ENCODE assay signal across 21 cellular contexts in genomic region chr1:7657287-7658126, GRCh38.
DNase-seq lines count a peak whose midpoint lies in the region; ATAC-seq, FAIRE-seq and TF ChIP-seq lines count a peak whose summit lies in the region.
"Had no signal": no experiment of that assay in that cellular context is flagged by ENCODE, and none has a peak within 500 bp of the region (broad histone marks: within the 10 kb centered on the region; RNA-seq: fewer than 3 reads in every experiment).

No MANE protein-coding gene starts in this region.

- no peaks in the 10 kb centered on the region for H3K4me1 Mint-ChIP-seq in CD4-positive, alpha-beta memory T cell

- no TSS peak for BruUV-seq in GM12878 (replicated peaks; lab: Mats Ljungman, UMichigan)

- RAD21 ChIA-PET in GM12878 (lab: Charles Lee; ENCODE audit: unreplicated experiment): no interaction called here

- no peak for TF ChIP-seq RAD21 in GM12878 (IDR thresholded peaks at IDR 0.05; ENCODE audit: insufficient read depth, low read depth, low read length)

- H3K4me3 Mint-ChIP-seq in CD4-positive, alpha-beta memory T cell: no peak overlapping the region
- H3K4me3 Mint-ChIP-seq: CD14-positive monocyte; CD8-positive, alpha-beta T cell; IgD-negative memory B cell had no signal

- peaks cover 0 to 2% (median 0%) of the 10 kb centered on the region in 8 donors for H3K9me3 Mint-ChIP-seq in CD4-positive, alpha-beta memory T cell
- H3K9me3 Mint-ChIP-seq: CD8-positive, alpha-beta T cell had no signal

- H3K4me1 ChIP-seq in GM12878 (ENCODE audit: control insufficient read depth, insufficient read depth, low read length) (no peaks in the 10 kb centered on the region), sigmoid colon (no peaks in the 10 kb centered on the region)
- no peaks in the 10 kb centered on the region for H3K4me1 ChIP-seq in CD4-positive, alpha-beta memory T cell (ENCODE audit: insufficient read depth, low read length)
- H3K4me1 ChIP-seq: HAP-1 had no signal

- no peak for ATAC-seq in GM12878
- ATAC-seq in HG03159 (IDR thresholded peaks at IDR 0.05; ENCODE audit: unreplicated experiment): no peak
- ATAC-seq: CD8-positive, alpha-beta T cell had no signal

- POLR2A ChIA-PET in GM12878 (lab: Charles Lee): no interaction called here
- POLR2A ChIA-PET in CD4-positive, alpha-beta memory T cell (lab: Charles Lee; ENCODE audit: partially characterized antibody): no interaction called here

- CTCF ChIA-PET in GM12878 (lab: Yijun Ruan, JAX): interaction anchor here (1.1 kb wide), 1 partner anchor 10 kb away, joined by 4 read pairs; no protein-coding TSS in a partner anchor
- CTCF ChIA-PET in CD4-positive, alpha-beta memory T cell (lab: Charles Lee; ENCODE audit: partially characterized antibody): interaction anchor here (1.0 kb wide), 2 partner anchors 12 to 21 kb away, joined by 3 to 4 read pairs; no protein-coding TSS in a partner anchor

- 32% methylated on average over 18 of the region's 18 CpGs for WGBS in GM12878 (ENCODE audit: insufficient coverage, insufficient replicate concordance, low lambda C conversion rate, missing lambda C conversion rate)
- whole genome bisulfite sequencing in sigmoid colon, 2 donors: 68 to 75% methylated on average over 18 of the region's 18 CpGs

- no peak overlapping the region for H3K27ac Mint-ChIP-seq in CD4-positive, alpha-beta memory T cell
- H3K27ac Mint-ChIP-seq: CD8-positive, alpha-beta T cell; IgD-negative memory B cell had no signal

- intact Hi-C loops in GM12878 (cut with micrococcal nuclease; ENCODE audit: unreplicated experiment): no loop called here
- intact Hi-C loops in CD4-positive, alpha-beta memory T cell (cut with micrococcal nuclease): no loop called here
- intact Hi-C loops in sigmoid colon (cut with DNase I): no loop called here

- TF ChIP-seq CTCF in GM12878 (IDR thresholded peaks at IDR 0.05 in 2 of 3, conservative IDR thresholded peaks at IDR 0.05 in 1 of 3; ENCODE audit: control insufficient read depth in 2 of 3, extremely low read depth in 1 of 3, insufficient read depth in 1 of 3, low read depth in 3 of 3, low read length in 3 of 3): no peak
- TF ChIP-seq CTCF in sigmoid colon (IDR thresholded peaks at IDR 0.05): no peak

- no peak overlapping the region for H2AFZ ChIP-seq in GM12878 (ENCODE audit: control insufficient read depth, low read depth, low read length)
- H2AFZ ChIP-seq: GM23248 had no signal

- H3K9me3 ChIP-seq in GM12878 (replicated peaks; ENCODE audit: control insufficient read depth, insufficient read depth, low read length): no peaks in the 10 kb centered on the region; the same call in 2 of the 3 replicates
- no peaks in the 10 kb centered on the region for H3K9me3 ChIP-seq in CD4-positive, alpha-beta memory T cell (ENCODE audit: control insufficient read depth in 1 of 2, low read length in 2 of 2)
- H3K9me3 ChIP-seq in sigmoid colon: no peaks in the 10 kb centered on the region
- H3K9me3 ChIP-seq: BLaER1, HAP-1 had no signal

- no peak for FAIRE-seq in GM12878 (lab: Jason Lieb, UNC)
- FAIRE-seq: G401.6, GM12892, GM18507, HTR-8/SVneo had no signal

- H3K36me3 Mint-ChIP-seq in CD4-positive, alpha-beta memory T cell: no peaks in the 10 kb centered on the region
- H3K36me3 Mint-ChIP-seq: CD14-positive monocyte; CD8-positive, alpha-beta T cell; IgD-negative memory B cell had no signal

- DNase-seq in NCI-H2227 treated with DMSO at 0.1 percent for 48 hours (lab: John Stamatoyannopoulos, UW) (peak; percentile 3), NCI-H2227 (lab: John Stamatoyannopoulos, UW; ENCODE audit: unreplicated experiment) (no peak), GM12878 (ENCODE audit: low read depth, low spot score) (no peak), left kidney (ENCODE audit: low read depth, low spot score) (peak; percentile 33), putamen (ENCODE audit: low spot score) (peak; percentile 68), sigmoid colon (no peak)
- DNase-seq in CD4-positive, alpha-beta memory T cell: no peak
- DNase-seq: 8988T, Calu3 had no signal

- H3K4me2 ChIP-seq in GM12878 (ENCODE audit: control insufficient read depth, insufficient read depth): no peak overlapping the region
- H3K4me2 ChIP-seq: BLaER1 had no signal

- H3K27me3 Mint-ChIP-seq in CD4-positive, alpha-beta memory T cell: peaks cover 0 to 2% of the 10 kb centered on the region in 2 donors

- H3K36me3 ChIP-seq in GM12878 (ENCODE audit: control insufficient read depth in 2 of 2, insufficient read depth in 2 of 2, low read length in 1 of 2) (no peaks in the 10 kb centered on the region), sigmoid colon (no peaks in the 10 kb centered on the region)
- H3K36me3 ChIP-seq in CD4-positive, alpha-beta memory T cell (ENCODE audit: insufficient read depth, low read length): no peaks in the 10 kb centered on the region
- H3K36me3 ChIP-seq: BLaER1, HAP-1 had no signal

- H3K27ac ChIP-seq in GM12878 (ENCODE audit: control insufficient read depth, insufficient read depth) (no peak overlapping the region), sigmoid colon (no peak overlapping the region)
- no peak overlapping the region for H3K27ac ChIP-seq in CD4-positive, alpha-beta memory T cell (ENCODE audit: low read depth, low read length)
- H3K27ac ChIP-seq: BLaER1, GM23248, HL-60 had no signal

- TF ChIP-seq EP300 in GM12878 (IDR thresholded peaks at IDR 0.05; ENCODE audit: borderline replicate concordance in 1 of 2, control insufficient read depth in 1 of 2, low read depth in 2 of 2, low read length in 2 of 2) (no peak), sigmoid colon (IDR thresholded peaks at IDR 0.05) (no peak)

- H3K9ac ChIP-seq in GM12878 (ENCODE audit: control insufficient read depth, insufficient read depth, low read length): no peak overlapping the region
- H3K9ac ChIP-seq: BLaER1, GM23248 had no signal

- no peaks in the 10 kb centered on the region for H4K20me1 ChIP-seq in GM12878 (ENCODE audit: control insufficient read depth, insufficient read depth)
- H4K20me1 ChIP-seq: BLaER1 had no signal

- H3K4me3 ChIP-seq in GM12878 (no peak overlapping the region), sigmoid colon (no peak overlapping the region)
- H3K4me3 ChIP-seq in CD4-positive, alpha-beta memory T cell (ENCODE audit: low read length in 2 of 2): no peak overlapping the region
- H3K4me3 ChIP-seq: BLaER1, GM23248, HAP-1 had no signal

- H3K27me3 ChIP-seq in GM12878 (replicated peaks in 1 of 2; ENCODE audit: control insufficient read depth in 2 of 2, insufficient read depth in 2 of 2, low read length in 1 of 2): no peaks in the 10 kb centered on the region
- H3K27me3 ChIP-seq in CD4-positive, alpha-beta memory T cell (ENCODE audit: insufficient read depth, low read length): no peaks in the 10 kb centered on the region
- peaks cover 0 to 5% (median 0%) of the 10 kb centered on the region in 3 donors for H3K27me3 ChIP-seq in sigmoid colon
- H3K27me3 ChIP-seq: BLaER1 had no signal

- no peaks in the 10 kb centered on the region for H3K79me2 ChIP-seq in GM12878 (ENCODE audit: control insufficient read depth, insufficient read depth, low read length)

- in situ Hi-C loops in GM12878 (cut with MboI): no loop called here

- TF ChIP-seq POLR2A in GM12878 (IDR thresholded peaks at IDR 0.05; ENCODE audit: low read depth, low read length) (no peak), sigmoid colon (IDR thresholded peaks at IDR 0.05) (no peak)

- SMC1A ChIA-PET in GM12878 (lab: Charles Lee; ENCODE audit: uncharacterized antibody, unreplicated experiment): no interaction called here

TF ChIP-seq in GM12878, 131 proteins besides CTCF, POLR2A, EP300 and RAD21:
- no peak for TF ChIP-seq HDGF (IDR thresholded peaks at IDR 0.05)
- TF ChIP-seq RAD51 (IDR thresholded peaks at IDR 0.05): 0 out of 2 replicates have a peak, but pooled peaks have one; percentile 27

Comparison
In these comparisons a context has a peak if more than half of its experiments do, and no peak if none do; other contexts are left out.
1. DNase-seq: peak in NCI-H2227 treated with DMSO at 0.1 percent for 48 hours (single experiment), left kidney (single experiment) and putamen (single experiment); none in NCI-H2227 (single experiment), GM12878 (single experiment), CD4-positive, alpha-beta memory T cell (0 of 5) and sigmoid colon (single experiment).